In genomic region chr2:151060334-151060733, GRCh38 we compare ENCODE assay signal across 19 cellular contexts.
"Had no signal": no experiment of that assay in that cellular context is flagged by ENCODE, and none has a peak within 500 bp of the region (broad histone marks: within the 10 kb centered on the region; RNA-seq: fewer than 3 reads in every experiment).

No MANE protein-coding gene starts in this region.

- H3K4me3 Mint-ChIP-seq: IgD-negative memory B cell had no signal

- H3K9ac ChIP-seq: KMS-11 had no signal

- H3K4me3 ChIP-seq: K562, SJSA1 had no signal

- H3K27me3 ChIP-seq: SJSA1 had no signal

- H3K4me2 ChIP-seq: KMS-11 had no signal

- ATAC-seq: K562 had no signal

- H3K27me3 Mint-ChIP-seq: IgD-negative memory B cell had no signal

- H3K9me3 Mint-ChIP-seq: IgD-negative memory B cell had no signal

- H3K36me3 ChIP-seq: SJSA1 had no signal

- H3K36me3 Mint-ChIP-seq: IgD-negative memory B cell had no signal

- H3K4me1 ChIP-seq: SJSA1 had no signal

- H3K4me1 Mint-ChIP-seq: IgD-negative memory B cell had no signal

- H3K27ac ChIP-seq: KMS-11, SJSA1 had no signal

- H3K9me3 ChIP-seq: SJSA1 had no signal

- DNase-seq: Kasumi-1, MM.1S, NCI-H1092 treated with DMSO at 0.1 percent for 48 hours, NCI-H1436, NCI-H187, NCI-H2029, NCI-H2081 treated with DMSO at 0.1 percent for 48 hours, NCI-H2227 treated with DMSO at 0.1 percent for 48 hours, NCI-H510A, NCI-H524 treated with DMSO at 0.1 percent for 48 hours, NCI-H69, NCI-H774, Right ventricle myocardium superior, RPMI8226, SIG-M5 had no signal
